Comparison of ENCODE assay signal across 22 cellular contexts in genomic region chr1:178120088-178120487, GRCh38. TPM values are rescaled to one million over a fixed set of nuclear protein-coding genes. Genes with fewer than 3 reads are reported as not detected.
A peak's percentile ranks its signal among the peaks of the same experiment; 100 is the strongest.
DNase-seq lines count a peak whose midpoint lies in the region; ATAC-seq and TF ChIP-seq lines count a peak whose summit lies in the region.
"Had no signal": no experiment of that assay in that cellular context is flagged by ENCODE, and none has a peak within 500 bp of the region (broad histone marks: within the 10 kb centered on the region; RNA-seq: fewer than 3 reads in every experiment).

No MANE protein-coding gene starts in this region.

- CTCF ChIA-PET in Calu3 (lab: Charles Lee): interaction anchor here (0.6 to 1.8 kb wide), 2 partner anchors 11 to 1131 kb away, joined by 4 to 5 read pairs; no protein-coding TSS in a partner anchor

- TF ChIP-seq CTCF in Calu3 (IDR thresholded peaks at IDR 0.05; ENCODE audit: unreplicated experiment) (no peak), HFFc6 (IDR thresholded peaks at IDR 0.05) (no peak), astrocyte of the spinal cord (IDR thresholded peaks at IDR 0.05; ENCODE audit: low read depth, low read length) (no peak)

- H3K36me3 Mint-ChIP-seq in Calu3 (ENCODE audit: insufficient read depth, unreplicated experiment): peaks cover 8% of the 10 kb centered on the region
- H3K36me3 Mint-ChIP-seq in HFFc6 (ENCODE audit: low read depth): peaks cover 9% of the 10 kb centered on the region
- no peaks in the 10 kb centered on the region for H3K36me3 Mint-ChIP-seq in activated T-helper 2 cell treated with anti-CD3 and anti-CD28 coated beads, Interferon-gamma antibody, Interleukin-2, Interleukin-4, amounts not matched to agents 10 μg/mL and 5 μg/mL and 100 μg/mL, durations not matched to agents 14 hours and 24 hours and 36 hours (ENCODE audit: low read depth)
- H3K36me3 Mint-ChIP-seq: CD8-positive, alpha-beta T cell; IgD-negative memory B cell; T-cell had no signal

- H3K4me3 ChIP-seq in astrocyte of the spinal cord (ENCODE audit: low read depth, low read length): no peak overlapping the region
- H3K4me3 ChIP-seq: SJCRH30 had no signal

- H3K9me3 Mint-ChIP-seq in Calu3 (ENCODE audit: low read depth, unreplicated experiment) (no peaks in the 10 kb centered on the region), HFFc6 (no peaks in the 10 kb centered on the region)
- no peaks in the 10 kb centered on the region for H3K9me3 Mint-ChIP-seq in activated T-helper 2 cell treated with anti-CD3 and anti-CD28 coated beads, Interferon-gamma antibody, Interleukin-2, Interleukin-4, amounts not matched to agents 10 μg/mL and 5 μg/mL and 100 μg/mL, durations not matched to agents 14 hours and 24 hours and 36 hours

- intact Hi-C loops in Calu3 (cut with micrococcal nuclease; ENCODE audit: unreplicated experiment) (no loop called here), sciatic nerve (cut with DNase I) (no loop called here)
- intact Hi-C loops in activated T-helper 2 cell treated with anti-CD3 and anti-CD28 coated beads, Interferon-gamma antibody, Interleukin-2, Interleukin-4, amounts not matched to agents 10 μg/mL and 5 μg/mL and 100 μg/mL, durations not matched to agents 14 hours and 24 hours and 36 hours (cut with micrococcal nuclease): no loop called here

- H3K4me3 Mint-ChIP-seq in Calu3 (ENCODE audit: low read depth, unreplicated experiment) (peak overlapping the region; percentile 16), HFFc6 (no peak overlapping the region)
- no peak overlapping the region for H3K4me3 Mint-ChIP-seq in activated T-helper 2 cell treated with anti-CD3 and anti-CD28 coated beads, Interferon-gamma antibody, Interleukin-2, Interleukin-4, amounts not matched to agents 10 μg/mL and 5 μg/mL and 100 μg/mL, durations not matched to agents 14 hours and 24 hours and 36 hours (ENCODE audit: low read depth)
- H3K4me3 Mint-ChIP-seq: B cell; CD8-positive, alpha-beta T cell; IgD-negative memory B cell; T-cell had no signal

- DNase-seq in Calu3 (no peak), HFFc6 (no peak), astrocyte of the spinal cord (ENCODE audit: low read depth, low spot score) (peak; percentile 68), smooth muscle cell of the brain vasculature (ENCODE audit: low read depth, low spot score) (peak; percentile 65), SW480 (ENCODE audit: low spot score) (no peak), sciatic nerve (ENCODE audit: low spot score) (no peak)
- no peak for DNase-seq in activated T-helper 2 cell treated with anti-CD3 and anti-CD28 coated beads, Interferon-gamma antibody, Interleukin-2, Interleukin-4, amounts not matched to agents 10 μg/mL and 5 μg/mL and 100 μg/mL, durations not matched to agents 14 hours and 24 hours and 36 hours (ENCODE audit: low spot score)
- DNase-seq: Caco-2; CD8-positive, alpha-beta T cell; DMS79 treated with DMSO at 0.1 percent for 48 hours; GF-D8; NCI-H1417; NCI-H1694; NCI-H2029 treated with DMSO at 0.1 percent for 48 hours; NCI-H2227 treated with DMSO at 0.1 percent for 48 hours; NCI-H510A; NCI-H69; T-cell had no signal

- in situ Hi-C loops in astrocyte of the spinal cord (cut with HindIII; ENCODE audit: low sequenced_read_pairs): no loop called here

- BruUV-seq in Calu3 (replicated peaks; lab: Mats Ljungman, UMichigan): no TSS peak

- H3K4me1 Mint-ChIP-seq in Calu3 (ENCODE audit: low read depth, unreplicated experiment) (peaks cover 48% of the 10 kb centered on the region), HFFc6 (ENCODE audit: low read depth) (peaks cover 59% of the 10 kb centered on the region)
- H3K4me1 Mint-ChIP-seq in activated T-helper 2 cell treated with anti-CD3 and anti-CD28 coated beads, Interferon-gamma antibody, Interleukin-2, Interleukin-4, amounts not matched to agents 10 μg/mL and 5 μg/mL and 100 μg/mL, durations not matched to agents 14 hours and 24 hours and 36 hours (ENCODE audit: low read depth): no peaks in the 10 kb centered on the region
- H3K4me1 Mint-ChIP-seq: B cell, IgD-negative memory B cell, T-cell had no signal

- H3K27me3 Mint-ChIP-seq in Calu3 (ENCODE audit: unreplicated experiment) (no peaks in the 10 kb centered on the region), HFFc6 (ENCODE audit: insufficient read depth) (no peaks in the 10 kb centered on the region)
- H3K27me3 Mint-ChIP-seq in activated T-helper 2 cell treated with anti-CD3 and anti-CD28 coated beads, Interferon-gamma antibody, Interleukin-2, Interleukin-4, amounts not matched to agents 10 μg/mL and 5 μg/mL and 100 μg/mL, durations not matched to agents 14 hours and 24 hours and 36 hours (ENCODE audit: low read depth): no peaks in the 10 kb centered on the region
- H3K27me3 Mint-ChIP-seq: T-cell had no signal

- peak overlapping the region; percentile 87 for H3K27ac Mint-ChIP-seq in Calu3 (ENCODE audit: unreplicated experiment)
- H3K27ac Mint-ChIP-seq in HFFc6: peak overlapping the region; percentile 13; the same call in 1 of the 2 replicates
- no peak overlapping the region for H3K27ac Mint-ChIP-seq in activated T-helper 2 cell treated with anti-CD3 and anti-CD28 coated beads, Interferon-gamma antibody, Interleukin-2, Interleukin-4, amounts not matched to agents 10 μg/mL and 5 μg/mL and 100 μg/mL, durations not matched to agents 14 hours and 24 hours and 36 hours
- H3K27ac Mint-ChIP-seq: B cell; CD8-positive, alpha-beta T cell; IgD-negative memory B cell; T-cell had no signal

- ATAC-seq in sciatic nerve: no peak
- ATAC-seq: CD8-positive, alpha-beta T cell; Right ventricle myocardium inferior; T-cell had no signal

RNA-seq across cellular contexts. Expression of gene RASAL2, which starts 26.2 kb away (rescaled TPM):
- total RNA-seq in Calu3 (2022): 29.7 and 32.4 TPM in 2 replicates
- total RNA-seq in HFFc6 (2021; fragmentation: NEBNext Ultra II Directional; extraction: Animal tissue kit (Norgen Biotek cat#: 25700)): 10 to 100 TPM; 21.2 to 30.7 (median 24.4) TPM
- total RNA-seq in activated T-helper 2 cell treated with anti-CD3 and anti-CD28 coated beads, Interferon-gamma antibody, Interleukin-2, Interleukin-4, amounts not matched to agents 10 μg/mL and 5 μg/mL and 100 μg/mL, durations not matched to agents 14 hours and 24 hours and 36 hours: 0.37 and 0.43 TPM in 2 replicates
- 42.6 TPM for total RNA-seq in sciatic nerve
- total RNA-seq: CD8-positive, alpha-beta T cell had no signal

Comparison
In these comparisons a context has a peak if more than half of its experiments do, and no peak if none do; other contexts are left out.
1. DNase-seq: peak in astrocyte of the spinal cord (single experiment) and smooth muscle cell of the brain vasculature (single experiment); none in Calu3 (single experiment), HFFc6 (single experiment), SW480 (single experiment), activated T-helper 2 cell treated with anti-CD3 and anti-CD28 coated beads, Interferon-gamma antibody, Interleukin-2, Interleukin-4, amounts not matched to agents 10 μg/mL and 5 μg/mL and 100 μg/mL, durations not matched to agents 14 hours and 24 hours and 36 hours (single experiment) and sciatic nerve (single experiment).
2. RNA of gene RASAL2, which starts 26.2 kb away (total RNA-seq): 42.6 TPM in sciatic nerve (single experiment), 29.7 to 32.4 TPM in Calu3 and 21.2 to 30.7 TPM in HFFc6; 0.37 to 0.43 TPM in activated T-helper 2 cell treated with anti-CD3 and anti-CD28 coated beads, Interferon-gamma antibody, Interleukin-2, Interleukin-4, amounts not matched to agents 10 μg/mL and 5 μg/mL and 100 μg/mL, durations not matched to agents 14 hours and 24 hours and 36 hours; every median in the first group is over 10 times any median in the second.